8 cellular contexts compared by ENCODE assay signal in genomic region chr4:122827899-122828601, GRCh38. TPM values are rescaled to one million over a fixed set of nuclear protein-coding genes. Genes with fewer than 3 reads are reported as not detected.
DNase-seq lines count a peak whose midpoint lies in the region; ATAC-seq, FAIRE-seq and TF ChIP-seq lines count a peak whose summit lies in the region.

No MANE protein-coding gene starts in this region.

- no peaks in the 10 kb centered on the region for H3K36me3 ChIP-seq in brain microvascular endothelial cell (replicated peaks)
- no peaks in the 10 kb centered on the region for H3K36me3 ChIP-seq in kidney epithelial cell (ENCODE audit: control insufficient read depth, insufficient read depth, low read length)

- FAIRE-seq in D721Med (lab: Jason Lieb, UNC) = no peak

- H3K27me3 ChIP-seq in brain microvascular endothelial cell (replicated peaks) = no peaks in the 10 kb centered on the region
- H3K27me3 ChIP-seq in kidney epithelial cell (ENCODE audit: control insufficient read depth, insufficient read depth, low read length) = no peaks in the 10 kb centered on the region

- peak overlapping the region; percentile 68 for H3K27ac ChIP-seq in brain microvascular endothelial cell

- in situ Hi-C loops in brain microvascular endothelial cell (cut with HindIII; ENCODE audit: low pct_ligation_motif_present, low sequenced_read_pairs) = no loop called here

- peak overlapping the region; percentile 84 for H3K4me3 ChIP-seq in brain microvascular endothelial cell (ENCODE audit: low read depth, low read length)
- peak overlapping the region; percentile 80 for H3K4me3 ChIP-seq in kidney epithelial cell (ENCODE audit: low read depth, low read length)

- DNase-seq in COR-L47 (lab: John Stamatoyannopoulos, UW) = peak; percentile 43
- DNase-seq in SIG-M5 (lab: John Stamatoyannopoulos, UW) = peak; percentile 2
- DNase-seq in brain microvascular endothelial cell = peak; percentile 42
- DNase-seq in kidney epithelial cell (ENCODE audit: low read depth) = peak; percentile 43
- peak; percentile 41 for DNase-seq in stimulated activated CD4-positive, alpha-beta T cell treated with anti-CD3 and anti-CD28 coated beads, Interleukin-4, amount 100 ng/mL, for 24 hours
- DNase-seq in D721Med (ENCODE audit: insufficient read length, low spot score) = no peak

- peak; percentile 84 for ATAC-seq in GM19324 (IDR thresholded peaks at IDR 0.05; ENCODE audit: low FRiP score, unreplicated experiment)
- peak; percentile 90 for ATAC-seq in HG03280 (IDR thresholded peaks at IDR 0.05; ENCODE audit: unreplicated experiment)

- peak; percentile 31 for TF ChIP-seq CTCF in brain microvascular endothelial cell (IDR thresholded peaks at IDR 0.05; ENCODE audit: low read depth, low read length, missing control alignments)
- TF ChIP-seq CTCF in kidney epithelial cell (IDR thresholded peaks at IDR 0.05; ENCODE audit: insufficient read depth, low read length, poor library complexity, severe bottlenecking) = no peak
- TF ChIP-seq CTCF in D721Med (IDR thresholded peaks at IDR 0.05; ENCODE audit: insufficient read depth, missing control alignments) = no peak

RNA-seq across cellular contexts. Expression of gene FGF2, which starts 1.4 kb away (rescaled TPM):
- 29.1 and 29.4 TPM in 2 replicates for total RNA-seq in kidney epithelial cell
